Comparison of ENCODE assay signal across 14 cellular contexts in the genomic region with DNA sequence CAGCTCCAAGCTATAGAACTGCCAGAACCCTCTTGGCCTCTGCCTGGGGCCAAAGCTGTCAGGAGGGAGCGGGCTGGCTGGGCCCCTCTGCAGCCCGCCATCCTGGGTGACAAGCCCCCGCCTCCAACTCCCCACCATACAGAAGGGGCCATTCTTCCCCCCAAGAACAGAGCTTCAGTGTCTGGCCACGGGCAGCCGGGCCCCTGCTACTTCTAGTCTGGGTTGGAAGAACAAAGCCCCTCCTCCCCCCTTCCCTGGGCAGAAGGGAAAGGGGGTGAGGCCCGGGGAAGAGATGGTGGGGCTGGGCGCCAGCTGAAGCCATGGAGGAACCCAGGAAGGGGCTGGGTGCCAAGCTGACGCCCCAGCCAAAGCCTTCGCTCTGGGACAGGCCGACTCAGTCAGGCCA. TPM values are rescaled to one million over a fixed set of nuclear protein-coding genes. Genes with fewer than 3 reads are reported as not detected.
DNase-seq lines count a peak whose midpoint lies in the region; ATAC-seq and TF ChIP-seq lines count a peak whose summit lies in the region.
"Had no signal": no experiment of that assay in that cellular context is flagged by ENCODE, and none has a peak within 500 bp of the region (broad histone marks: within the 10 kb centered on the region; RNA-seq: fewer than 3 reads in every experiment).

No MANE protein-coding gene starts in this region.

- H3K4me3 Mint-ChIP-seq in brain: no peak overlapping the region
- H3K4me3 Mint-ChIP-seq: stimulated activated naive CD8-positive, alpha-beta T cell treated with anti-CD3 and anti-CD28 coated beads, Interleukin-15, Interleukin-2, amounts not matched to agents 100 ng/mL and 50 ng/mL, for 24 hours had no signal

- 92% methylated on average over 2 of the region's 10 CpGs for WGBS in right lobe of liver (ENCODE audit: insufficient coverage, low coverage, low lambda C conversion rate, missing lambda C conversion rate)
- 45 to 61% (median 60%) methylated on average over 9 to 10 of the region's 10 CpGs for WGBS in stomach, 5 donors

- no peaks in the 10 kb centered on the region for H3K27me3 ChIP-seq in right lobe of liver
- no peaks in the 10 kb centered on the region for H3K27me3 ChIP-seq in stomach

- ATAC-seq in right lobe of liver (no peak), HG02981 (IDR thresholded peaks at IDR 0.05; ENCODE audit: unreplicated experiment) (no peak), GM19324 (IDR thresholded peaks at IDR 0.05; ENCODE audit: low FRiP score, unreplicated experiment) (no peak), HG03196 (IDR thresholded peaks at IDR 0.05; ENCODE audit: unreplicated experiment) (no peak)

- H3K36me3 ChIP-seq in right lobe of liver (peaks cover 0 to 30% (median 3%) of the 10 kb centered on the region in 4 donors), stomach (peaks cover 13 to 60% (median 58%) of the 10 kb centered on the region in 4 donors)

- no peak for TF ChIP-seq EP300 in stomach (IDR thresholded peaks at IDR 0.05)

- H3K4me1 ChIP-seq in right lobe of liver (peaks cover 0 to 81% (median 36%) of the 10 kb centered on the region in 4 donors), stomach (peaks cover 47 to 68% (median 55%) of the 10 kb centered on the region in 4 donors)

- no peaks in the 10 kb centered on the region for H3K27me3 Mint-ChIP-seq in brain
- H3K27me3 Mint-ChIP-seq: stimulated activated naive CD8-positive, alpha-beta T cell treated with anti-CD3 and anti-CD28 coated beads, Interleukin-15, Interleukin-2, amounts not matched to agents 100 ng/mL and 50 ng/mL, for 24 hours had no signal

- POLR2A ChIA-PET in RWPE1 (lab: Yijun Ruan, JAX; ENCODE audit: low non-redundant PET): no interaction called here

- H3K27ac ChIP-seq in RWPE1 (peak overlapping the region; percentile 79), right lobe of liver (peak overlapping the region; percentile 62 to 79 (median 65)), stomach (peak overlapping the region; percentile 47 to 78 (median 74))

- no peak for TF ChIP-seq CTCF in RWPE1 (conservative IDR thresholded peaks at IDR 0.05; ENCODE audit: low read depth)
- TF ChIP-seq CTCF in brain (conservative IDR thresholded peaks at IDR 0.05): no peak
- TF ChIP-seq CTCF in right lobe of liver (IDR thresholded peaks at IDR 0.05): no peak
- no peak for TF ChIP-seq CTCF in stomach (IDR thresholded peaks at IDR 0.05)

- peak overlapping the region; percentile 47 to 95 (median 62) for H3K27ac Mint-ChIP-seq in brain

- H3K9me3 Mint-ChIP-seq in brain: no peaks in the 10 kb centered on the region
- H3K9me3 Mint-ChIP-seq: stimulated activated naive CD8-positive, alpha-beta T cell treated with anti-CD3 and anti-CD28 coated beads, Interleukin-15, Interleukin-2, amounts not matched to agents 100 ng/mL and 50 ng/mL, for 24 hours had no signal

- intact Hi-C loops in right lobe of liver (cut with DNase I) (no loop called here), stomach (cut with DNase I; ENCODE audit: low total_unique reads) (no loop called here)

- peaks cover 43% of the 10 kb centered on the region for H3K4me1 Mint-ChIP-seq in brain

- CTCF ChIA-PET in RWPE1 (lab: Yijun Ruan, JAX): interaction anchor here (0.6 to 1.2 kb wide), 3 partner anchors 22 to 109 kb away, joined by 3 to 6 read pairs (median 3); no protein-coding TSS in a partner anchor

- TF ChIP-seq POLR2A in right lobe of liver (IDR thresholded peaks at IDR 0.05) (no peak), stomach (IDR thresholded peaks at IDR 0.05) (no peak)

- DNase-seq in RWPE1 (ENCODE audit: low spot score) (no peak), right lobe of liver (no peak), stomach (no peak)
- DNase-seq: activated CD8-positive, alpha-beta memory T cell treated with anti-CD3 and anti-CD28 coated beads, Interleukin-2, amount 50 U/mL, for 48 hours; amniotic stem cell; mesenchymal stem cell; NCI-H69; retina; stimulated activated CD4-positive, alpha-beta T cell treated with anti-CD3 and anti-CD28 coated beads, Interleukin-4, amount 100 ng/mL, for 4 hours had no signal

- H3K36me3 Mint-ChIP-seq in brain: peaks cover 3% of the 10 kb centered on the region

- H3K4me3 ChIP-seq in right lobe of liver (no peak overlapping the region), stomach (no peak overlapping the region)

- H3K9me3 ChIP-seq in right lobe of liver: no peaks in the 10 kb centered on the region
- H3K9me3 ChIP-seq in stomach: no peaks in the 10 kb centered on the region

RNA-seq across cellular contexts. Expression of a gene that starts 9.0 kb away (rescaled TPM):
- polyA plus RNA-seq in brain (ENCODE audit: insufficient read depth, low read depth, low replicate concordance): 24.8 TPM
- total RNA-seq in right lobe of liver: 10 to 100 TPM in 5 of 6 experiments, 1 to 10 TPM in 1; 10.0 to 23.0 (median 16.3) TPM
- 10 to 100 TPM; 15.8 to 33.5 (median 24.0) TPM for total RNA-seq in stomach
- polyA plus RNA-seq in stomach: 10 to 100 TPM; 14.5 to 29.7 (median 19.7) TPM

RNA-seq across cellular contexts. Expression of a gene that starts 18.7 kb away (rescaled TPM):
- polyA plus RNA-seq in brain (ENCODE audit: insufficient read depth, low read depth, low replicate concordance): 95.8 TPM
- 100 to 1,000 TPM; 105 to 218 (median 161) TPM for total RNA-seq in right lobe of liver
- 100 to 1,000 TPM in 2 of 5 donors, 10 to 100 TPM in 3; 14.9 to 152 (median 81.0) TPM for total RNA-seq in stomach
- 10 to 100 TPM; 76.8 to 92.5 (median 83.7) TPM for polyA plus RNA-seq in stomach

RNA-seq across cellular contexts. Expression of a gene that starts 30.1 kb away (rescaled TPM):
- polyA plus RNA-seq in brain (ENCODE audit: insufficient read depth, low read depth, low replicate concordance) (2.8 TPM), stomach (10 to 100 TPM in 1 of 3 donors, 1 to 10 TPM in 2; 2.0 to 42.9 (median 5.3) TPM)
- total RNA-seq in right lobe of liver (10 to 100 TPM in 3 of 6 experiments, 1 to 10 TPM in 3; 5.0 to 14.4 (median 9.0) TPM), stomach (1 to 10 TPM in 2 of 5 donors, not detected in 3; 2.0 to 8.7 TPM)

RNA-seq across cellular contexts. Expression of a gene that starts 54.4 kb away (rescaled TPM):
- polyA plus RNA-seq in brain (ENCODE audit: insufficient read depth, low read depth, low replicate concordance): 0.54 TPM
- total RNA-seq in right lobe of liver: 1 to 10 TPM in 2 of 6 experiments, under 1 TPM in 3, not detected in 1; 0.44 to 2.6 (median 0.74) TPM
- total RNA-seq in stomach: 1 to 10 TPM in 1 of 5 donors, not detected in 4; 3.9 TPM
- polyA plus RNA-seq in stomach: under 1 TPM in 2 of 3 donors, not detected in 1; 0.75 to 0.95 TPM
